Comparison of ENCODE assay signal across 13 cellular contexts in the genomic region with DNA sequence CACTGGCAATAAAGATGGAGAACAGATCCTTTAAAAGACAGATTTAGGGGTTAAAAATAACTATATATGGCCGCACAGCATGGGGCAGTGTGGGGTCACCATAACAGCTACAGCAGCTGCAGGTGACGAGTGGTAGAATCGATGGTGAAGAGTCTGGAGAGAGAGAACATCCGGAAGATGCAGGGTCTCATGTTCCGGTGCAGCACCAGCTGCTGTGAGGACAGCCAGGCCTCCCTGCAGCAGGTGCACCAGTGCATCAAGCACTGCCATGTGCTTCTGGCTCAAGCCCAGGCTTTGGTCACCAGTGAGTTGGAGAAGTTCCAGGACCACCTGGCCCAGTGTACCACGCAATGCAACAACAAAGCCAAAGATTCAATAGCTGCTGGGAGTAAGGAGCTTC.
DNase-seq lines count a peak whose midpoint lies in the region; ATAC-seq and TF ChIP-seq lines count a peak whose summit lies in the region.
"Had no signal": no experiment of that assay in that cellular context is flagged by ENCODE, and none has a peak within 500 bp of the region (broad histone marks: within the 10 kb centered on the region; RNA-seq: fewer than 3 reads in every experiment).

No MANE protein-coding gene starts in this region.

- H3K27me3 Mint-ChIP-seq in activated CD8-positive, alpha-beta T cell treated with anti-CD3 and anti-CD28 coated beads for 36 hours: no peaks in the 10 kb centered on the region
- no peaks in the 10 kb centered on the region for H3K27me3 Mint-ChIP-seq in activated CD8-positive, alpha-beta T cell treated with anti-CD3 and anti-CD28 coated beads, Interleukin-2, amount 10 ng/mL, durations not matched to agents 7 days and 5 days (ENCODE audit: low read depth)
- H3K27me3 Mint-ChIP-seq in naive thymus-derived CD8-positive, alpha-beta T cell: no peaks in the 10 kb centered on the region

- no peaks in the 10 kb centered on the region for H3K79me2 ChIP-seq in OCI-LY1 (ENCODE audit: insufficient read depth, low read length)
- H3K79me2 ChIP-seq in OCI-LY7 (ENCODE audit: insufficient read depth, low read depth, low read length): no peaks in the 10 kb centered on the region

- peaks cover 19% of the 10 kb centered on the region for H3K36me3 Mint-ChIP-seq in activated CD8-positive, alpha-beta T cell treated with anti-CD3 and anti-CD28 coated beads for 36 hours (ENCODE audit: low read depth)
- H3K36me3 Mint-ChIP-seq in activated CD8-positive, alpha-beta T cell treated with anti-CD3 and anti-CD28 coated beads, Interleukin-2, amount 10 ng/mL, durations not matched to agents 7 days and 5 days (ENCODE audit: low read depth): peaks cover 27% of the 10 kb centered on the region
- H3K36me3 Mint-ChIP-seq in naive thymus-derived CD8-positive, alpha-beta T cell: peaks cover 20 to 56% (median 28%) of the 10 kb centered on the region in 3 donors

- no peak overlapping the region for H3K4me3 Mint-ChIP-seq in activated CD8-positive, alpha-beta T cell treated with anti-CD3 and anti-CD28 coated beads for 36 hours
- no peak overlapping the region for H3K4me3 Mint-ChIP-seq in activated CD8-positive, alpha-beta T cell treated with anti-CD3 and anti-CD28 coated beads, Interleukin-2, amount 10 ng/mL, durations not matched to agents 7 days and 5 days
- peak overlapping the region in 1 of 10 donors; percentile 7 for H3K4me3 Mint-ChIP-seq in naive thymus-derived CD8-positive, alpha-beta T cell

- peaks cover 30% of the 10 kb centered on the region for H3K4me1 Mint-ChIP-seq in activated CD8-positive, alpha-beta T cell treated with anti-CD3 and anti-CD28 coated beads for 36 hours (ENCODE audit: low read depth)
- H3K4me1 Mint-ChIP-seq in activated CD8-positive, alpha-beta T cell treated with anti-CD3 and anti-CD28 coated beads, Interleukin-2, amount 10 ng/mL, durations not matched to agents 7 days and 5 days (ENCODE audit: low read depth): peaks cover 11% of the 10 kb centered on the region
- peaks cover 20 to 45% (median 36%) of the 10 kb centered on the region in 4 donors for H3K4me1 Mint-ChIP-seq in naive thymus-derived CD8-positive, alpha-beta T cell

- no peak overlapping the region for H2AFZ ChIP-seq in OCI-LY1 (ENCODE audit: low read length)
- no peak overlapping the region for H2AFZ ChIP-seq in OCI-LY7 (ENCODE audit: low read length)

- H3K27ac ChIP-seq in OCI-LY1 (ENCODE audit: low read depth, low read length, poor library complexity, severe bottlenecking) (peak overlapping the region; percentile 52), OCI-LY7 (ENCODE audit: low read depth, low read length, poor library complexity, severe bottlenecking) (no peak overlapping the region)
- H3K27ac ChIP-seq: SJSA1 had no signal

- H4K20me1 ChIP-seq in OCI-LY1 (ENCODE audit: insufficient read depth, low read length) (no peaks in the 10 kb centered on the region), OCI-LY7 (ENCODE audit: insufficient read depth, low read length) (no peaks in the 10 kb centered on the region)

- intact Hi-C loops in activated CD8-positive, alpha-beta T cell treated with anti-CD3 and anti-CD28 coated beads for 36 hours (cut with micrococcal nuclease): no loop called here
- intact Hi-C loops in OCI-LY7 (cut with micrococcal nuclease; ENCODE audit: unreplicated experiment): no loop called here

- H3K9me3 ChIP-seq in OCI-LY1 (ENCODE audit: low read length) (0 out of 2 replicates have a peak, but pooled peaks cover 2% of the 10 kb centered on the region), OCI-LY7 (ENCODE audit: low read length) (no peaks in the 10 kb centered on the region)
- H3K9me3 ChIP-seq: SJSA1 had no signal

- no peaks in the 10 kb centered on the region for H3K27me3 ChIP-seq in OCI-LY1 (ENCODE audit: insufficient read depth, low read length)
- H3K27me3 ChIP-seq: SJSA1 had no signal

- H3K9ac ChIP-seq in OCI-LY1 (ENCODE audit: low read length): no peak overlapping the region

- POLR2A ChIA-PET in activated CD8-positive, alpha-beta T cell treated with anti-CD3 and anti-CD28 coated beads for 36 hours (lab: Charles Lee): no interaction called here
- POLR2A ChIA-PET in activated CD8-positive, alpha-beta T cell treated with anti-CD3 and anti-CD28 coated beads, Interleukin-2, amount 10 ng/mL, durations not matched to agents 7 days and 5 days (lab: Charles Lee): no interaction called here
- POLR2A ChIA-PET in naive thymus-derived CD8-positive, alpha-beta T cell (lab: Charles Lee): no interaction called here
- POLR2A ChIA-PET in OCI-LY7 (lab: Charles Lee): interaction anchor here (0.8 kb wide), 1 partner anchor 814 kb away, joined by 4 read pairs; no protein-coding TSS in a partner anchor

- H3K9me2 ChIP-seq in OCI-LY1 (ENCODE audit: low read depth, low read length) (no peaks in the 10 kb centered on the region), OCI-LY7 (ENCODE audit: insufficient read depth, low read length) (no peaks in the 10 kb centered on the region)

- no peaks in the 10 kb centered on the region for H3F3A ChIP-seq in OCI-LY1 (ENCODE audit: insufficient read depth, low read length)

- DNase-seq in activated CD8-positive, alpha-beta T cell treated with anti-CD3 and anti-CD28 coated beads for 36 hours: no peak
- DNase-seq in activated CD8-positive, alpha-beta T cell treated with anti-CD3 and anti-CD28 coated beads, Interleukin-2, amount 10 ng/mL, durations not matched to agents 7 days and 5 days: no peak
- DNase-seq in NCI-H1092 (lab: John Stamatoyannopoulos, UW) (peak; percentile 5), OCI-LY7 (ENCODE audit: low spot score) (no peak)
- DNase-seq in naive thymus-derived CD8-positive, alpha-beta T cell: no peak
- DNase-seq: activated naive CD4-positive, alpha-beta T cell; erythroblast; stimulated activated CD4-positive, alpha-beta T cell treated with anti-CD3 and anti-CD28 coated beads, Interleukin-15, amount 100 ng/mL, for 24 hours had no signal

- H3K4me2 ChIP-seq in OCI-LY1 (ENCODE audit: low read length) (no peak overlapping the region), OCI-LY7 (ENCODE audit: low read length) (no peak overlapping the region)

- no TSS peak for BruUV-seq in OCI-LY7 (replicated peaks; lab: Mats Ljungman, UMichigan)

- no peak overlapping the region for H3K4me3 ChIP-seq in OCI-LY1 (ENCODE audit: low read depth, low read length, poor library complexity, severe bottlenecking)
- no peak overlapping the region for H3K4me3 ChIP-seq in OCI-LY7 (ENCODE audit: low read depth, low read length, poor library complexity, severe bottlenecking)
- H3K4me3 ChIP-seq: lung, SJSA1 had no signal

- peaks cover 8% of the 10 kb centered on the region for H3K9me3 Mint-ChIP-seq in activated CD8-positive, alpha-beta T cell treated with anti-CD3 and anti-CD28 coated beads for 36 hours
- H3K9me3 Mint-ChIP-seq in activated CD8-positive, alpha-beta T cell treated with anti-CD3 and anti-CD28 coated beads, Interleukin-2, amount 10 ng/mL, durations not matched to agents 7 days and 5 days (ENCODE audit: insufficient read depth): peaks cover 9% of the 10 kb centered on the region
- H3K9me3 Mint-ChIP-seq in naive thymus-derived CD8-positive, alpha-beta T cell: peaks cover 4 to 13% (median 10%) of the 10 kb centered on the region in 9 donors

- peak overlapping the region; percentile 55 for H3K27ac Mint-ChIP-seq in activated CD8-positive, alpha-beta T cell treated with anti-CD3 and anti-CD28 coated beads for 36 hours
- no peak overlapping the region for H3K27ac Mint-ChIP-seq in activated CD8-positive, alpha-beta T cell treated with anti-CD3 and anti-CD28 coated beads, Interleukin-2, amount 10 ng/mL, durations not matched to agents 7 days and 5 days
- peak overlapping the region in 7 of 10 donors; percentile 26 to 87 (median 59) for H3K27ac Mint-ChIP-seq in naive thymus-derived CD8-positive, alpha-beta T cell

- H3K36me3 ChIP-seq in OCI-LY1 (ENCODE audit: insufficient read depth, low read length) (peaks cover 6% of the 10 kb centered on the region; the same call in 1 of the 2 replicates), OCI-LY7 (ENCODE audit: insufficient read depth, low read length) (no peaks in the 10 kb centered on the region)
- H3K36me3 ChIP-seq: SJSA1 had no signal

- no peak for TF ChIP-seq CTCF in activated CD8-positive, alpha-beta T cell treated with anti-CD3 and anti-CD28 coated beads for 36 hours (IDR thresholded peaks at IDR 0.05)
- no peak for TF ChIP-seq CTCF in OCI-LY1 (IDR thresholded peaks at IDR 0.05; ENCODE audit: low read length)
- TF ChIP-seq CTCF in OCI-LY7 (conservative IDR thresholded peaks at IDR 0.05; ENCODE audit: low read length): no peak

- CTCF ChIA-PET in activated CD8-positive, alpha-beta T cell treated with anti-CD3 and anti-CD28 coated beads for 36 hours (lab: Charles Lee): interaction anchor here (0.8 kb wide), 1 partner anchor 9 kb away, joined by 3 read pairs; no protein-coding TSS in a partner anchor
- CTCF ChIA-PET in activated CD8-positive, alpha-beta T cell treated with anti-CD3 and anti-CD28 coated beads, Interleukin-2, amount 10 ng/mL, durations not matched to agents 7 days and 5 days (lab: Charles Lee): no interaction called here
- CTCF ChIA-PET in OCI-LY7 (lab: Charles Lee; ENCODE audit: unreplicated experiment): no interaction called here

- H3K4me1 ChIP-seq in OCI-LY1 (ENCODE audit: insufficient read depth, low read length, severe bottlenecking): peaks cover 15% of the 10 kb centered on the region
- no peaks in the 10 kb centered on the region for H3K4me1 ChIP-seq in OCI-LY7 (ENCODE audit: insufficient read depth, low read length, poor library complexity, severe bottlenecking)
- H3K4me1 ChIP-seq: SJSA1 had no signal

- no peak for ATAC-seq in activated CD8-positive, alpha-beta T cell treated with anti-CD3 and anti-CD28 coated beads for 36 hours
- no peak for ATAC-seq in activated CD8-positive, alpha-beta T cell treated with anti-CD3 and anti-CD28 coated beads, Interleukin-2, amount 10 ng/mL, durations not matched to agents 7 days and 5 days
- ATAC-seq in naive thymus-derived CD8-positive, alpha-beta T cell: no peak
- no peak for ATAC-seq in GM18858 (IDR thresholded peaks at IDR 0.05; ENCODE audit: unreplicated experiment)
- ATAC-seq in GM21528 (IDR thresholded peaks at IDR 0.05; ENCODE audit: low FRiP score, unreplicated experiment): no peak
